Comparison of ENCODE assay signal across 11 cellular contexts in genomic region chr6:152161501-152161900, GRCh38.
DNase-seq lines count a peak whose midpoint lies in the region; TF ChIP-seq lines count a peak whose summit lies in the region.
"Had no signal": no experiment of that assay in that cellular context is flagged by ENCODE, and none has a peak within 500 bp of the region (broad histone marks: within the 10 kb centered on the region; RNA-seq: fewer than 3 reads in every experiment).

No MANE protein-coding gene starts in this region.

- no peaks in the 10 kb centered on the region for H3K27me3 ChIP-seq in GM23248 (replicated peaks; ENCODE audit: insufficient read depth)
- no peaks in the 10 kb centered on the region for H3K27me3 ChIP-seq in SK-N-SH (ENCODE audit: insufficient read depth)
- H3K27me3 ChIP-seq: sigmoid colon had no signal

- H3K4me2 ChIP-seq in GM23248 (ENCODE audit: unreplicated experiment) (peak overlapping the region; percentile 46), SK-N-SH (no peak overlapping the region)

- no peak for TF ChIP-seq CTCF in SK-N-SH (IDR thresholded peaks at IDR 0.05)

- H3K27ac ChIP-seq in GM23248, result peak overlapping the region; percentile 15
- H3K27ac ChIP-seq in SK-N-SH (ENCODE audit: low read depth in 2 of 2, low read length in 1 of 2), result no peak overlapping the region
- H3K27ac ChIP-seq: sigmoid colon had no signal

- POLR2A ChIA-PET in SK-N-SH (lab: Yijun Ruan, JAX), result no interaction called here

- CTCF ChIA-PET in SK-N-SH (lab: Yijun Ruan, JAX), result no interaction called here

- H3K9ac ChIP-seq in GM23248 (peak overlapping the region; percentile 25; the same call in 1 of the 2 replicates), SK-N-SH (no peak overlapping the region)

- peaks cover 8% of the 10 kb centered on the region for H3K4me1 ChIP-seq in GM23248 (ENCODE audit: insufficient read depth)
- no peaks in the 10 kb centered on the region; a peak in 1 of 4 replicates for H3K4me1 ChIP-seq in SK-N-SH (ENCODE audit: control insufficient read depth in 1 of 2, insufficient read depth in 2 of 2, low read depth in 1 of 2, low read length in 1 of 2)
- H3K4me1 ChIP-seq: sigmoid colon had no signal

- H3K79me2 ChIP-seq in GM23248 (ENCODE audit: insufficient read depth) (no peaks in the 10 kb centered on the region), SK-N-SH (ENCODE audit: insufficient read depth) (no peaks in the 10 kb centered on the region)

- TF ChIP-seq RAD21 in SK-N-SH (IDR thresholded peaks at IDR 0.05; ENCODE audit: low read length), result no peak

- H2AFZ ChIP-seq in GM23248 (no peak overlapping the region), SK-N-SH (ENCODE audit: low read depth) (no peak overlapping the region)

- no peaks in the 10 kb centered on the region for H4K20me1 ChIP-seq in GM23248 (ENCODE audit: insufficient read depth)
- H4K20me1 ChIP-seq in SK-N-SH (ENCODE audit: insufficient read depth), result no peaks in the 10 kb centered on the region

- DNase-seq in EH (ENCODE audit: low read depth), result peak; percentile 66
- DNase-seq in GM23248, result peak; percentile 68
- DNase-seq in SK-N-SH, result no peak
- DNase-seq in iris pigment epithelial cell (ENCODE audit: low read depth), result peak; percentile 86
- no peak for DNase-seq in AML-193 (lab: John Stamatoyannopoulos, UW)
- DNase-seq in OCI-M2 (lab: John Stamatoyannopoulos, UW; ENCODE audit: unreplicated experiment), result no peak
- no peak for DNase-seq in activated effector memory CD4-positive, alpha-beta T cell treated with Interleukin-2 at 50 U/mL for 16 hours
- no peak for DNase-seq in globus pallidus (ENCODE audit: low spot score)
- DNase-seq: GF-D8, NCI-H1417 treated with DMSO at 0.1 percent for 48 hours, sigmoid colon had no signal

- in situ Hi-C loops in GM23248 (cut with MboI), result no loop called here

- H3K4me3 ChIP-seq in GM23248 (no peak overlapping the region), SK-N-SH (ENCODE audit: low read depth in 2 of 2, low read length in 1 of 2) (no peak overlapping the region)
- H3K4me3 ChIP-seq: sigmoid colon had no signal

- peaks cover 17% of the 10 kb centered on the region; the same call in 1 of the 2 replicates for H3K36me3 ChIP-seq in GM23248 (ENCODE audit: low read depth)
- H3K36me3 ChIP-seq in SK-N-SH (replicated peaks in 1 of 2; ENCODE audit: control insufficient read depth in 1 of 2, insufficient read depth in 2 of 2, low read length in 1 of 2), result peaks cover 17 to 40% of the 10 kb centered on the region in 2 experiments

- H3K9me2 ChIP-seq in GM23248 (ENCODE audit: insufficient read depth) (no peaks in the 10 kb centered on the region), SK-N-SH (no peaks in the 10 kb centered on the region)

- H3K9me3 ChIP-seq in GM23248 (ENCODE audit: low read depth) (no peaks in the 10 kb centered on the region), SK-N-SH (no peaks in the 10 kb centered on the region)
- H3K9me3 ChIP-seq: sigmoid colon had no signal

- TF ChIP-seq EP300 in SK-N-SH (IDR thresholded peaks at IDR 0.05; ENCODE audit: borderline replicate concordance in 1 of 2, low read depth in 1 of 2, low read length in 1 of 2), result no peak

- H3F3A ChIP-seq in GM23248 (ENCODE audit: insufficient read depth), result peaks cover 12% of the 10 kb centered on the region; the same call in 1 of the 2 replicates
- H3F3A ChIP-seq in SK-N-SH (replicated peaks; ENCODE audit: insufficient read depth), result no peaks in the 10 kb centered on the region

TF ChIP-seq in SK-N-SH, 30 proteins besides CTCF, POLR2A, EP300 and RAD21:
- TF ChIP-seq FOSL2 (IDR thresholded peaks at IDR 0.05; ENCODE audit: borderline replicate concordance, low read depth), result peak; percentile 16; the same call in 1 of the 2 replicates
- TF ChIP-seq POLR2AphosphoS5 (IDR thresholded peaks at IDR 0.05; ENCODE audit: low read depth, low read length), result no peak

Comparison
In these comparisons a context has a peak if more than half of its experiments do, and no peak if none do; other contexts are left out.
1. DNase-seq: peak in EH (single experiment), GM23248 (single experiment) and iris pigment epithelial cell (single experiment); none in SK-N-SH (single experiment), AML-193 (0 of 2), OCI-M2 (single experiment), activated effector memory CD4-positive, alpha-beta T cell treated with Interleukin-2 at 50 U/mL for 16 hours (single experiment) and globus pallidus (single experiment).